In genomic region chr2:152594792-152595191, GRCh38 we compare ENCODE assay signal across 15 cellular contexts.
DNase-seq lines count a peak whose midpoint lies in the region; ATAC-seq, FAIRE-seq and TF ChIP-seq lines count a peak whose summit lies in the region.
"Had no signal": no experiment of that assay in that cellular context is flagged by ENCODE, and none has a peak within 500 bp of the region (broad histone marks: within the 10 kb centered on the region; RNA-seq: fewer than 3 reads in every experiment).

No MANE protein-coding gene starts in this region.

- H4K20me1 ChIP-seq in osteoblast (ENCODE audit: insufficient read depth, low read length), result no peaks in the 10 kb centered on the region

- peak; percentile 89 for ATAC-seq in Right ventricle myocardium inferior
- no peak for ATAC-seq in GM18858 (IDR thresholded peaks at IDR 0.05; ENCODE audit: unreplicated experiment)
- ATAC-seq in stimulated activated naive B cell treated with anti-CD40 and anti-IgM and Interleukin-4, amounts not matched to agents 10 μg/mL and 1 μg/mL and 100 μg/mL, for 72 hours (replicated peaks), result no peak

- no peaks in the 10 kb centered on the region for H3K79me2 ChIP-seq in osteoblast (ENCODE audit: insufficient read depth, low read length)

- FAIRE-seq in D721Med (lab: Jason Lieb, UNC), result no peak

- H2AFZ ChIP-seq in osteoblast (ENCODE audit: low read length), result peak overlapping the region; percentile 2

- H3K36me3 Mint-ChIP-seq in stimulated activated naive B cell treated with anti-CD40 and anti-IgM and Interleukin-4, amounts not matched to agents 10 μg/mL and 1 μg/mL and 100 μg/mL, for 72 hours, result no peaks in the 10 kb centered on the region

- TF ChIP-seq CTCF in osteoblast (IDR thresholded peaks at IDR 0.05; ENCODE audit: extremely low read depth, low read depth, low read length) (no peak), D721Med (IDR thresholded peaks at IDR 0.05; ENCODE audit: insufficient read depth, missing control alignments) (no peak)

- no peak overlapping the region for H3K4me3 Mint-ChIP-seq in stimulated activated naive B cell treated with anti-CD40 and anti-IgM and Interleukin-4, amounts not matched to agents 10 μg/mL and 1 μg/mL and 100 μg/mL, for 72 hours
- H3K4me3 Mint-ChIP-seq: activated CD4-positive, alpha-beta T cell treated with anti-CD3 and anti-CD28 coated beads for 36 hours; activated T-helper 1 cell treated with anti-CD3 and anti-CD28 coated beads, Interleukin-12 subunit alpha, Interleukin-12 subunit beta, Interleukin-2, Interleukin-4 antibody, amounts not matched to agents 30 ng/mL and 10 ng/mL and 1 ng/mL, durations not matched to agents 14 hours and 24 hours and 36 hours; stimulated activated naive CD8-positive, alpha-beta T cell treated with anti-CD3 and anti-CD28 coated beads, Interleukin-15, Interleukin-2, amounts not matched to agents 100 ng/mL and 50 ng/mL, for 24 hours had no signal

- peak overlapping the region; percentile 41 for H3K27ac ChIP-seq in osteoblast (ENCODE audit: low read depth, low read length)
- H3K27ac ChIP-seq: 22Rv1 had no signal

- no peaks in the 10 kb centered on the region for H3K27me3 Mint-ChIP-seq in stimulated activated naive B cell treated with anti-CD40 and anti-IgM and Interleukin-4, amounts not matched to agents 10 μg/mL and 1 μg/mL and 100 μg/mL, for 72 hours
- H3K27me3 Mint-ChIP-seq: stimulated activated naive CD8-positive, alpha-beta T cell treated with anti-CD3 and anti-CD28 coated beads, Interleukin-15, Interleukin-2, amounts not matched to agents 100 ng/mL and 50 ng/mL, for 24 hours had no signal

- H3K4me3 ChIP-seq in osteoblast (ENCODE audit: insufficient read depth, low read length), result no peak overlapping the region

- peaks cover 3 to 12% of the 10 kb centered on the region in 2 donors for H3K4me1 Mint-ChIP-seq in stimulated activated naive B cell treated with anti-CD40 and anti-IgM and Interleukin-4, amounts not matched to agents 10 μg/mL and 1 μg/mL and 100 μg/mL, for 72 hours

- H3K27ac Mint-ChIP-seq in stimulated activated naive B cell treated with anti-CD40 and anti-IgM and Interleukin-4, amounts not matched to agents 10 μg/mL and 1 μg/mL and 100 μg/mL, for 72 hours, result no peak overlapping the region
- H3K27ac Mint-ChIP-seq: activated CD4-positive, alpha-beta T cell treated with anti-CD3 and anti-CD28 coated beads for 36 hours; activated T-helper 1 cell treated with anti-CD3 and anti-CD28 coated beads, Interleukin-12 subunit alpha, Interleukin-12 subunit beta, Interleukin-2, Interleukin-4 antibody, amounts not matched to agents 30 ng/mL and 10 ng/mL and 1 ng/mL, durations not matched to agents 14 hours and 24 hours and 36 hours; stimulated activated naive CD8-positive, alpha-beta T cell treated with anti-CD3 and anti-CD28 coated beads, Interleukin-15, Interleukin-2, amounts not matched to agents 100 ng/mL and 50 ng/mL, for 24 hours had no signal

- no peak for DNase-seq in Right ventricle myocardium inferior (ENCODE audit: missing footprints)
- DNase-seq in cardiac septum (ENCODE audit: low spot score), result no peak
- peak; percentile 95 for DNase-seq in fibroblast of gingiva (ENCODE audit: low read depth)
- DNase-seq in osteoblast (ENCODE audit: insufficient read length, low spot score, missing footprints), result no peak
- DNase-seq in activated naive CD4-positive, alpha-beta T cell treated with anti-CD3 and anti-CD28 coated beads, Interleukin-2, amount 50 U/mL, for 16 hours, result no peak
- DNase-seq in D721Med (ENCODE audit: insufficient read length, low spot score), result no peak
- DNase-seq in stimulated activated naive B cell treated with anti-CD40 and anti-IgM and Interleukin-4, amounts not matched to agents 10 μg/mL and 1 μg/mL and 100 μg/mL, for 72 hours, result no peak
- DNase-seq: central memory CD4-positive, alpha-beta T cell; NCI-H187; NK-92 treated with Interleukin-12 subunit alpha and Interleukin-12 subunit beta, amount 100 ng/mL, for 24 hours had no signal

- H3K36me3 ChIP-seq in osteoblast (ENCODE audit: insufficient read depth, low read length), result no peaks in the 10 kb centered on the region

- intact Hi-C loops in Right ventricle myocardium inferior (cut with DNase I) (no loop called here), cardiac septum (cut with DNase I) (no loop called here)

- H3K4me1 ChIP-seq in osteoblast (ENCODE audit: insufficient read depth, low read length), result peaks cover 14% of the 10 kb centered on the region

- H3K9me3 Mint-ChIP-seq in stimulated activated naive B cell treated with anti-CD40 and anti-IgM and Interleukin-4, amounts not matched to agents 10 μg/mL and 1 μg/mL and 100 μg/mL, for 72 hours, result no peaks in the 10 kb centered on the region
- H3K9me3 Mint-ChIP-seq: activated T-helper 1 cell treated with anti-CD3 and anti-CD28 coated beads, Interleukin-12 subunit alpha, Interleukin-12 subunit beta, Interleukin-2, Interleukin-4 antibody, amounts not matched to agents 30 ng/mL and 10 ng/mL and 1 ng/mL, durations not matched to agents 14 hours and 24 hours and 36 hours; stimulated activated naive CD8-positive, alpha-beta T cell treated with anti-CD3 and anti-CD28 coated beads, Interleukin-15, Interleukin-2, amounts not matched to agents 100 ng/mL and 50 ng/mL, for 24 hours had no signal

- H3K9me3 ChIP-seq in osteoblast (ENCODE audit: low read depth, low read length), result no peaks in the 10 kb centered on the region

- no peaks in the 10 kb centered on the region for H3K27me3 ChIP-seq in osteoblast (ENCODE audit: insufficient read depth, low read length)

- peak overlapping the region; percentile 12 for H3K4me2 ChIP-seq in osteoblast (ENCODE audit: insufficient read depth, low read length)
